Comparison of ENCODE assay signal across 21 cellular contexts in genomic region chr19:16015805-16016173, GRCh38.
"Had no signal": no experiment of that assay in that cellular context is flagged by ENCODE, and none has a peak within 500 bp of the region (broad histone marks: within the 10 kb centered on the region; RNA-seq: fewer than 3 reads in every experiment).

No MANE protein-coding gene starts in this region.

- H3K4me1 Mint-ChIP-seq: activated B cell treated with CpG ODN at 0.5 μM for 24 hours; activated naive CD4-positive, alpha-beta T cell treated with anti-CD3 and anti-CD28 coated beads, Interleukin-2, amount 10 ng/mL, durations not matched to agents 7 days and 5 days; naive thymus-derived CD4-positive, alpha-beta T cell had no signal

- H3K36me3 Mint-ChIP-seq: activated CD4-positive, alpha-beta memory T cell treated with anti-CD3 and anti-CD28 coated beads for 36 hours; activated naive CD4-positive, alpha-beta T cell treated with anti-CD3 and anti-CD28 coated beads, Interleukin-2, amount 10 ng/mL, durations not matched to agents 7 days and 5 days; naive thymus-derived CD4-positive, alpha-beta T cell; type B pancreatic cell had no signal

- H3K4me3 Mint-ChIP-seq: activated B cell treated with CpG ODN at 0.5 μM for 24 hours; activated CD4-positive, alpha-beta memory T cell treated with anti-CD3 and anti-CD28 coated beads for 36 hours; activated naive CD4-positive, alpha-beta T cell treated with anti-CD3 and anti-CD28 coated beads, Interleukin-2, amount 10 ng/mL, durations not matched to agents 7 days and 5 days; activated T-cell treated with anti-CD3 and anti-CD28 coated beads, Interleukin-2, amount 50 U/mL, for 72 hours; effector memory CD8-positive, alpha-beta T cell; naive thymus-derived CD4-positive, alpha-beta T cell; stimulated activated naive CD8-positive, alpha-beta T cell treated with anti-CD3 and anti-CD28 coated beads, Interleukin-15, Interleukin-2, amounts not matched to agents 100 ng/mL and 50 ng/mL, for 24 hours; T-helper 2 cell treated with Interferon-gamma antibody and Interleukin-4, amounts not matched to agents 5 μg/mL and 100 μg/mL, for 36 hours; type B pancreatic cell had no signal

- H3K27ac Mint-ChIP-seq: activated B cell treated with CpG ODN at 0.5 μM for 24 hours; activated CD4-positive, alpha-beta memory T cell treated with anti-CD3 and anti-CD28 coated beads for 36 hours; activated naive CD4-positive, alpha-beta T cell treated with anti-CD3 and anti-CD28 coated beads, Interleukin-2, amount 10 ng/mL, durations not matched to agents 7 days and 5 days; activated T-cell treated with anti-CD3 and anti-CD28 coated beads, Interleukin-2, amount 50 U/mL, for 72 hours; progenitor cell of endocrine pancreas; stimulated activated naive CD8-positive, alpha-beta T cell treated with anti-CD3 and anti-CD28 coated beads, Interleukin-15, Interleukin-2, amounts not matched to agents 100 ng/mL and 50 ng/mL, for 24 hours; T-helper 2 cell treated with Interferon-gamma antibody and Interleukin-4, amounts not matched to agents 5 μg/mL and 100 μg/mL, for 36 hours; type B pancreatic cell had no signal

- H3K9me3 Mint-ChIP-seq: activated B cell treated with CpG ODN at 0.5 μM for 24 hours; activated CD4-positive, alpha-beta memory T cell treated with anti-CD3 and anti-CD28 coated beads for 36 hours; activated naive CD4-positive, alpha-beta T cell treated with anti-CD3 and anti-CD28 coated beads, Interleukin-2, amount 10 ng/mL, durations not matched to agents 7 days and 5 days; activated T-cell treated with anti-CD3 and anti-CD28 coated beads, Interleukin-2, amount 50 U/mL, for 72 hours; effector memory CD8-positive, alpha-beta T cell; stimulated activated naive CD8-positive, alpha-beta T cell treated with anti-CD3 and anti-CD28 coated beads, Interleukin-15, Interleukin-2, amounts not matched to agents 100 ng/mL and 50 ng/mL, for 24 hours; T-helper 2 cell treated with Interferon-gamma antibody and Interleukin-4, amounts not matched to agents 5 μg/mL and 100 μg/mL, for 36 hours had no signal

- DNase-seq: activated B cell treated with CpG ODN at 0.5 μM for 24 hours; activated CD4-positive, alpha-beta T cell treated with anti-CD3 and anti-CD28 coated beads for 4 hours; activated naive CD4-positive, alpha-beta T cell treated with anti-CD3 and anti-CD28 coated beads, Interleukin-2, amount 10 ng/mL, durations not matched to agents 7 days and 5 days; activated T-cell treated with anti-CD3 and anti-CD28 coated beads, Interleukin-2, amount 50 U/mL, for 72 hours; amygdala; central memory CD4-positive, alpha-beta T cell; effector memory CD8-positive, alpha-beta T cell; erythroblast; gastrocnemius medialis; islet precursor cell; left cardiac atrium; midbrain; naive thymus-derived CD4-positive, alpha-beta T cell; right lobe of liver; stimulated activated CD4-positive, alpha-beta T cell treated with anti-CD3 and anti-CD28 coated beads, Interleukin-2, amount 100 ng/mL, for 48 hours; T-helper 1 cell had no signal

- H3K27me3 Mint-ChIP-seq: activated CD4-positive, alpha-beta memory T cell treated with anti-CD3 and anti-CD28 coated beads for 36 hours; activated naive CD4-positive, alpha-beta T cell treated with anti-CD3 and anti-CD28 coated beads, Interleukin-2, amount 10 ng/mL, durations not matched to agents 7 days and 5 days; progenitor cell of endocrine pancreas; stimulated activated naive CD8-positive, alpha-beta T cell treated with anti-CD3 and anti-CD28 coated beads, Interleukin-15, Interleukin-2, amounts not matched to agents 100 ng/mL and 50 ng/mL, for 24 hours; type B pancreatic cell had no signal

- ATAC-seq: activated T-cell treated with anti-CD3 and anti-CD28 coated beads, Interleukin-2, amount 50 U/mL, for 72 hours; effector memory CD8-positive, alpha-beta T cell; gastrocnemius medialis; left cardiac atrium; naive thymus-derived CD4-positive, alpha-beta T cell had no signal
